ENCODE assay signal across 21 cellular contexts in genomic region chr2:190527214-190527613, GRCh38. TPM values are rescaled to one million over a fixed set of nuclear protein-coding genes. Genes with fewer than 3 reads are reported as not detected.
DNase-seq lines count a peak whose midpoint lies in the region; ATAC-seq, FAIRE-seq and TF ChIP-seq lines count a peak whose summit lies in the region.
"Had no signal": no experiment of that assay in that cellular context is flagged by ENCODE, and none has a peak within 500 bp of the region (broad histone marks: within the 10 kb centered on the region; RNA-seq: fewer than 3 reads in every experiment).

No MANE protein-coding gene starts in this region.

- no peak overlapping the region for H2AK5ac ChIP-seq in trophoblast cell (ENCODE audit: low read length)

- H3K27ac ChIP-seq in trophoblast cell (ENCODE audit: low read depth, low read length) (no peak overlapping the region), thyroid gland (no peak overlapping the region)
- H3K27ac ChIP-seq: Peyer's patch had no signal

- TF ChIP-seq POLR2A in GM12892 (IDR thresholded peaks at IDR 0.05; ENCODE audit: low read depth, low read length) (no peak), thyroid gland (IDR thresholded peaks at IDR 0.05) (no peak)

- peaks cover 8% of the 10 kb centered on the region for H3K79me1 ChIP-seq in trophoblast cell (ENCODE audit: low read length)

- H3K18ac ChIP-seq in trophoblast cell (ENCODE audit: low read length) = no peak overlapping the region

- no CpG with 5 or more reads among the region's 4 CpGs for WGBS in trophoblast cell (ENCODE audit: extremely low coverage, insufficient coverage, insufficient read length)
- WGBS in thyroid gland, 2 donors = 96 to 97% methylated on average over 4 of the region's 4 CpGs

- DNase-seq in Caco-2 (no peak), GM12892 (ENCODE audit: insufficient read length) (no peak), activated B cell treated with CpG ODN at 0.5 μM for 24 hours (no peak), trophoblast cell (no peak), NCI-H2107 (lab: John Stamatoyannopoulos, UW) (no peak), thyroid gland (no peak)
- DNase-seq: ACHN; CD4-positive, alpha-beta T cell; COR-L47; EL; GDM1; H9; MG63; NCI-H1105 treated with DMSO at 0.1 percent for 48 hours; NCI-H2029; OCI-M1; Peyer's patch; SHP77 treated with DMSO at 0.1 percent for 48 hours had no signal

- H3K36me3 ChIP-seq in Caco-2 (ENCODE audit: control insufficient read depth, insufficient read depth, low read length) (no peaks in the 10 kb centered on the region), trophoblast cell (ENCODE audit: control insufficient read depth in 1 of 2, insufficient read depth in 2 of 2, low read length in 2 of 2) (no peaks in the 10 kb centered on the region), thyroid gland (no peaks in the 10 kb centered on the region)
- H3K36me3 ChIP-seq: MG63, Peyer's patch had no signal

- H3K9me3 Mint-ChIP-seq in Caco-2 (ENCODE audit: unreplicated experiment) (no peaks in the 10 kb centered on the region), activated B cell treated with CpG ODN at 0.5 μM for 24 hours (no peaks in the 10 kb centered on the region)
- H3K9me3 Mint-ChIP-seq: CD4-positive, alpha-beta T cell; GM23338; H9 had no signal

- no peaks in the 10 kb centered on the region for H3K79me2 ChIP-seq in trophoblast cell (ENCODE audit: control insufficient read depth, insufficient read depth, low read length, poor library complexity)

- no peak overlapping the region for H4K91ac ChIP-seq in trophoblast cell (ENCODE audit: low read depth, low read length)

- H3K4me1 Mint-ChIP-seq in Caco-2 (ENCODE audit: low read depth, unreplicated experiment) = peaks cover 47% of the 10 kb centered on the region
- peaks cover 64% of the 10 kb centered on the region for H3K4me1 Mint-ChIP-seq in activated B cell treated with CpG ODN at 0.5 μM for 24 hours

- H3K4me3 Mint-ChIP-seq in Caco-2 (ENCODE audit: unreplicated experiment) (no peak overlapping the region), activated B cell treated with CpG ODN at 0.5 μM for 24 hours (peak overlapping the region; percentile 2)
- H3K4me3 Mint-ChIP-seq: CD4-positive, alpha-beta T cell; GM23338; H9 had no signal

- TF ChIP-seq CTCF in Caco-2 (IDR thresholded peaks at IDR 0.05; ENCODE audit: insufficient read depth in 1 of 2, low read depth in 1 of 2, low read length in 1 of 2, severe bottlenecking in 1 of 2, unreplicated experiment in 1 of 2) = no peak
- TF ChIP-seq CTCF in activated B cell treated with CpG ODN at 0.5 μM for 24 hours (IDR thresholded peaks at IDR 0.05) = no peak
- TF ChIP-seq CTCF in thyroid gland (IDR thresholded peaks at IDR 0.05) = no peak

- H3K9me3 ChIP-seq in Caco-2 (no peaks in the 10 kb centered on the region), trophoblast cell (ENCODE audit: insufficient read depth, low read depth, low read length) (no peaks in the 10 kb centered on the region), thyroid gland (no peaks in the 10 kb centered on the region)
- H3K9me3 ChIP-seq: MG63, Peyer's patch had no signal

- H3K27ac Mint-ChIP-seq in Caco-2 (ENCODE audit: unreplicated experiment) = peak overlapping the region; percentile 93
- peak overlapping the region; percentile 4 for H3K27ac Mint-ChIP-seq in activated B cell treated with CpG ODN at 0.5 μM for 24 hours
- H3K27ac Mint-ChIP-seq: GM23338, H9 had no signal

- H2BK120ac ChIP-seq in trophoblast cell (ENCODE audit: insufficient read depth, low read length, poor library complexity) = peak overlapping the region; percentile 49

- no peak overlapping the region for H3K23ac ChIP-seq in trophoblast cell (ENCODE audit: low read length)

- peak; percentile 56 for FAIRE-seq in GM12892 (lab: Jason Lieb, UNC)
- FAIRE-seq: K562 had no signal

- no TSS peak for BruUV-seq in Caco-2 (replicated peaks; lab: Mats Ljungman, UMichigan)

- H3K4me1 ChIP-seq in Caco-2 (peaks cover 71% of the 10 kb centered on the region), trophoblast cell (ENCODE audit: control insufficient read depth in 1 of 2, insufficient read depth in 2 of 2, low read length in 2 of 2) (peaks cover 12 to 24% of the 10 kb centered on the region in 2 experiments), thyroid gland (no peaks in the 10 kb centered on the region)

- intact Hi-C loops in Caco-2 (cut with micrococcal nuclease; ENCODE audit: unreplicated experiment) (no loop called here), activated B cell treated with CpG ODN at 0.5 μM for 24 hours (cut with micrococcal nuclease) (no loop called here), thyroid gland (cut with DNase I) (no loop called here)

- H4K12ac ChIP-seq in trophoblast cell (ENCODE audit: low read depth, low read length) = no peak overlapping the region

- H3K36me3 Mint-ChIP-seq in Caco-2 (ENCODE audit: insufficient read depth, unreplicated experiment) (peaks cover 7% of the 10 kb centered on the region), activated B cell treated with CpG ODN at 0.5 μM for 24 hours (ENCODE audit: low read depth) (peaks cover 11% of the 10 kb centered on the region)

- ATAC-seq in activated B cell treated with CpG ODN at 0.5 μM for 24 hours (ENCODE audit: low read depth) = no peak
- ATAC-seq in GM21390 (IDR thresholded peaks at IDR 0.05; ENCODE audit: unreplicated experiment) = no peak

- no peak overlapping the region for H3K4me2 ChIP-seq in trophoblast cell (ENCODE audit: low read length)
- H3K4me2 ChIP-seq: GM23338 had no signal

- no peak overlapping the region for H2AFZ ChIP-seq in trophoblast cell (ENCODE audit: insufficient read depth, low read length, poor library complexity)
- H2AFZ ChIP-seq: GM23338 had no signal

- H3K27me3 Mint-ChIP-seq in Caco-2 (ENCODE audit: insufficient read depth, unreplicated experiment) (no peaks in the 10 kb centered on the region), activated B cell treated with CpG ODN at 0.5 μM for 24 hours (no peaks in the 10 kb centered on the region)
- H3K27me3 Mint-ChIP-seq: CD4-positive, alpha-beta T cell had no signal

- H3K4ac ChIP-seq in trophoblast cell (ENCODE audit: low read depth, low read length) = no peak overlapping the region

- CTCF ChIA-PET in Caco-2 (lab: Charles Lee) (no interaction called here), activated B cell treated with CpG ODN at 0.5 μM for 24 hours (lab: Charles Lee) (no interaction called here)

- no peak overlapping the region for H4K8ac ChIP-seq in trophoblast cell (ENCODE audit: low read depth, low read length)

- H3K4me3 ChIP-seq in Caco-2 (ENCODE audit: low read depth, low read length) (no peak overlapping the region), trophoblast cell (ENCODE audit: low read depth, low read length) (no peak overlapping the region), thyroid gland (replicated peaks in 1 of 3) (no peak overlapping the region)
- H3K4me3 ChIP-seq: GM23338, K562, MG63, Peyer's patch had no signal

- no peak overlapping the region for H2BK12ac ChIP-seq in trophoblast cell (ENCODE audit: low read length)

- H3K27me3 ChIP-seq in Caco-2 (replicated peaks; ENCODE audit: control insufficient read depth, insufficient read depth, low read length) (no peaks in the 10 kb centered on the region), trophoblast cell (ENCODE audit: insufficient read depth, low read length) (no peaks in the 10 kb centered on the region), thyroid gland (no peaks in the 10 kb centered on the region)
- H3K27me3 ChIP-seq: MG63, Peyer's patch had no signal

- no peak overlapping the region for H3K9ac ChIP-seq in trophoblast cell (ENCODE audit: low read length)

- POLR2A ChIA-PET in Caco-2 (lab: Charles Lee) (no interaction called here), activated B cell treated with CpG ODN at 0.5 μM for 24 hours (lab: Charles Lee) (no interaction called here)

- no peak overlapping the region for H3K14ac ChIP-seq in trophoblast cell (ENCODE audit: low read length)

- H2BK5ac ChIP-seq in trophoblast cell (ENCODE audit: low read depth, low read length, poor library complexity) = no peak overlapping the region

RNA-seq across cellular contexts. Expression of gene NEMP2, which starts 7.3 kb away (rescaled TPM):
- 19.1 and 20.2 TPM in 2 replicates for total RNA-seq in Caco-2 (2022)
- 8.1 TPM for polyA plus RNA-seq in GM12892 (2012; ENCODE audit: missing spikeins)
- total RNA-seq in activated B cell treated with CpG ODN at 0.5 μM for 24 hours = 14.2 and 15.6 TPM in 2 replicates
- polyA plus RNA-seq in trophoblast cell (2013) = 2.7 and 3.3 TPM in 2 replicates
- 1 to 10 TPM; 5.6 to 9.0 (median 7.3) TPM for total RNA-seq in thyroid gland
